ENCODE assay signal across 9 cellular contexts in the genomic region with DNA sequence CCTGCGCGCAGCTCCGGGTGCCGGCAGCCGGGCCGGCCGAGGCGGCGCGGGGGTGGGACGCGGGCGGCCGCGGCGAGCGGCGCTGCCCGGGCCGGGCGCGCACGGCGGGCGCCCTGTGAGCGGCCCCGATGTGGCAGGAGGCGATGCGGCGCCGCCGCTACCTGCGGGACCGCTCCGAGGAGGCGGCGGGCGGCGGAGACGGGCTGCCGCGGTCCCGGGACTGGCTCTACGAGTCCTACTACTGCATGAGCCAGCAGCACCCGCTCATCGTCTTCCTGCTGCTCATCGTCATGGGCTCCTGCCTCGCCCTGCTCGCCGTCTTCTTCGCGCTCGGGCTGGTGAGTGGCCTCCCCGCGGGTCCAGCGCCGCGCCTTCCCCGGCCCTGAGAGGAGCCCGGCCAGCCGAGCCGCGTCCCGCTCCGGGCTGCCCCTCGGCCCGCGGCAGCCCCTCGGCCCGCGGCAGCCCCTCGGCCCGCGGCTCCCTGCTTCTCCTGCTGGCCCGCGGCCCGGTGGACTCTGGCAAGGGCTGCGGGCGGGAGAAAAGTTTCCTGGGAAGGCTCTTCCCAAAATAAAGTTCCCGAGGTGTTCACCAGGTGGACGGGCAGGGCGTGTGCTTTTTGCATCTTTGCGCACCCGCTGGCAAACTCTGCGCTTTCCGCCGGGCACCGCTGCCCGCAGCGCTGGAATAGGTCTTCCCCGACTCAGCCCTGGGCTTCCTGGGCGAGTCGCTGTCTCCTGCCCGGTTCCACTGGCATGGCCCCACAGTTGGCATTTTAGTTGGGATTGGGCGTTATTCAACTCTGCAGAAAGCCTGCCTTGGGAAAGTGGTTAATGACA. TPM values are rescaled to one million over a fixed set of nuclear protein-coding genes. Genes with fewer than 3 reads are reported as not detected.
DNase-seq lines count a peak whose midpoint lies in the region; ATAC-seq and TF ChIP-seq lines count a peak whose summit lies in the region.
"Had no signal": no experiment of that assay in that cellular context is flagged by ENCODE, and none has a peak within 500 bp of the region (broad histone marks: within the 10 kb centered on the region; RNA-seq: fewer than 3 reads in every experiment).

No MANE protein-coding gene starts in this region.

- H3K4me1 ChIP-seq in foreskin keratinocyte (no peaks in the 10 kb centered on the region), prostate gland (replicated peaks) (no peaks in the 10 kb centered on the region)

- intact Hi-C loops in prostate gland (cut with DNase I) = loop anchor here (5.0 kb wide), 3 partner anchors 121 to 471 kb away; partner anchors contain the start of genes FASTKD3 and MTRR

- no peak for TF ChIP-seq POLR2A in prostate gland (IDR thresholded peaks at IDR 0.05)

- ATAC-seq in foreskin keratinocyte (peak; percentile 72), GM19452 (IDR thresholded peaks at IDR 0.05; ENCODE audit: unreplicated experiment) (no peak)
- ATAC-seq: left lobe of liver had no signal

- H3K4me3 ChIP-seq in prostate gland = peak overlapping the region; percentile 55 to 61

- DNase-seq in ELF-1 (ENCODE audit: low read depth, low spot score) (peak; percentile 43), NCI-H748 treated with DMSO at 0.1 percent for 48 hours (lab: John Stamatoyannopoulos, UW) (peak; percentile 84), foreskin keratinocyte (peak in 1 of 2 donors; percentile 1), prostate gland (ENCODE audit: low spot score) (no peak), HUDEP-2 (lab: John Stamatoyannopoulos, UW; ENCODE audit: unreplicated experiment in 76 of 76) (no peak), DMS53 treated with DMSO at 0.1 percent for 48 hours (lab: John Stamatoyannopoulos, UW; ENCODE audit: unreplicated experiment) (no peak)
- no peak for DNase-seq in activated CD4-positive, alpha-beta T cell treated with anti-CD3 and anti-CD28 coated beads, Interleukin-2, amount 50 U/mL, for 4 hours

- H3K27me3 ChIP-seq in foreskin keratinocyte (peaks cover 49% of the 10 kb centered on the region), prostate gland (replicated peaks; ENCODE audit: insufficient read depth) (no peaks in the 10 kb centered on the region)

- no peak for TF ChIP-seq CTCF in foreskin keratinocyte (conservative IDR thresholded peaks at IDR 0.05)
- peak in 1 of 4 experiments; percentile 1 for TF ChIP-seq CTCF in prostate gland (IDR thresholded peaks at IDR 0.05)

- H3K27ac ChIP-seq in foreskin keratinocyte (no peak overlapping the region), prostate gland (peak overlapping the region; percentile 72)

- no peaks in the 10 kb centered on the region for H3K36me3 ChIP-seq in prostate gland

- H3K9me3 ChIP-seq in prostate gland = no peaks in the 10 kb centered on the region

- 2% methylated on average over 44 of the region's 95 CpGs for WGBS in prostate gland

RNA-seq across cellular contexts. Expression of gene ADCY2, which starts 0.4 kb away (rescaled TPM):
- not detected in 2 replicates for total RNA-seq in foreskin keratinocyte
- polyA plus RNA-seq in foreskin keratinocyte = not detected in 2 replicates
- total RNA-seq in prostate gland = 10 to 100 TPM in 1 of 2 donors, 1 to 10 TPM in 1; 5.2 to 17.7 TPM

Comparison
In these comparisons a context has a peak if more than half of its experiments do, and no peak if none do; other contexts are left out.
1. DNase-seq: peak in ELF-1 (single experiment) and NCI-H748 treated with DMSO at 0.1 percent for 48 hours (single experiment); none in prostate gland (single experiment), HUDEP-2 (0 of 76), activated CD4-positive, alpha-beta T cell treated with anti-CD3 and anti-CD28 coated beads, Interleukin-2, amount 50 U/mL, for 4 hours (0 of 2) and DMS53 treated with DMSO at 0.1 percent for 48 hours (single experiment).